13 cellular contexts compared by ENCODE assay signal in genomic region chr21:36471254-36471723, GRCh38. TPM values are rescaled to one million over a fixed set of nuclear protein-coding genes. Genes with fewer than 3 reads are reported as not detected.
DNase-seq lines count a peak whose midpoint lies in the region; ATAC-seq and TF ChIP-seq lines count a peak whose summit lies in the region.
"Had no signal": no experiment of that assay in that cellular context is flagged by ENCODE, and none has a peak within 500 bp of the region (broad histone marks: within the 10 kb centered on the region; RNA-seq: fewer than 3 reads in every experiment).

No MANE protein-coding gene starts in this region.

- peak; percentile 60 for DNase-seq in GM10266 (ENCODE audit: extremely low spot score)
- peak; percentile 58 for DNase-seq in epithelial cell of esophagus (ENCODE audit: low read depth)
- no peak for DNase-seq in NK-92 (lab: John Stamatoyannopoulos, UW; ENCODE audit: unreplicated experiment)
- DNase-seq in mesenteric fat pad (ENCODE audit: low spot score) = no peak
- DNase-seq in DMS 273 treated with DMSO at 0.1 percent for 48 hours (lab: John Stamatoyannopoulos, UW) = no peak
- DNase-seq in NCI-H510A treated with DMSO at 0.1 percent for 48 hours (lab: John Stamatoyannopoulos, UW) = no peak
- DNase-seq: DMS53; NCI-H1417 treated with DMSO at 0.1 percent for 48 hours; right cardiac atrium; SJCRH30; stimulated activated naive CD4-positive, alpha-beta T cell had no signal

- ATAC-seq in GM19351 (IDR thresholded peaks at IDR 0.05; ENCODE audit: unreplicated experiment) (peak; percentile 81), HG03342 (IDR thresholded peaks at IDR 0.05; ENCODE audit: unreplicated experiment) (peak; percentile 61)
- ATAC-seq: right cardiac atrium had no signal

- H3K4me3 ChIP-seq in epithelial cell of esophagus (ENCODE audit: low read length) = no peak overlapping the region
- H3K4me3 ChIP-seq: SJCRH30 had no signal

- TF ChIP-seq CTCF in GM10266 (IDR thresholded peaks at IDR 0.05; ENCODE audit: control insufficient read depth, insufficient read depth, low read depth, missing control alignments) = no peak
- no peak for TF ChIP-seq CTCF in epithelial cell of esophagus (IDR thresholded peaks at IDR 0.05; ENCODE audit: insufficient read depth, low read depth, low read length, missing control alignments)

RNA-seq across cellular contexts. Expression of gene CLDN14, which starts 8.6 kb away (rescaled TPM):
- not detected for total RNA-seq in mesenteric fat pad
- total RNA-seq: right cardiac atrium, SJCRH30 had no signal

Comparison
In these comparisons a context has a peak if more than half of its experiments do, and no peak if none do; other contexts are left out.
1. DNase-seq: peak in GM10266 (single experiment) and epithelial cell of esophagus (single experiment); none in NK-92 (single experiment), mesenteric fat pad (single experiment), DMS 273 treated with DMSO at 0.1 percent for 48 hours (single experiment) and NCI-H510A treated with DMSO at 0.1 percent for 48 hours (single experiment).